In genomic region chr4:108868606-108869227, GRCh38 we compare ENCODE assay signal across 22 cellular contexts.
DNase-seq lines count a peak whose midpoint lies in the region; ATAC-seq, FAIRE-seq and TF ChIP-seq lines count a peak whose summit lies in the region.
"Had no signal": no experiment of that assay in that cellular context is flagged by ENCODE, and none has a peak within 500 bp of the region (broad histone marks: within the 10 kb centered on the region; RNA-seq: fewer than 3 reads in every experiment).

No MANE protein-coding gene starts in this region.

- TF ChIP-seq EP300 in HepG2 (IDR thresholded peaks at IDR 0.05; ENCODE audit: low read depth in 2 of 2, low read length in 2 of 2): no peak
- no peak for TF ChIP-seq EP300 in HepG2 (CRISPR knock-in tag; IDR thresholded peaks at IDR 0.05; ENCODE audit: borderline replicate concordance)
- TF ChIP-seq EP300 in K562 (IDR thresholded peaks at IDR 0.05; ENCODE audit: low read length): no peak

- POLR2A ChIA-PET in HepG2 (lab: Yijun Ruan, JAX) (no interaction called here), HEK293 (lab: Yijun Ruan, JAX) (no interaction called here), K562 (lab: Yijun Ruan, JAX) (no interaction called here)

- no peaks in the 10 kb centered on the region for H3K36me3 ChIP-seq in HepG2 (replicated peaks in 1 of 2; ENCODE audit: control insufficient read depth in 1 of 2, insufficient read depth in 2 of 2, low read length in 2 of 2)
- no peaks in the 10 kb centered on the region for H3K36me3 ChIP-seq in right lobe of liver
- no peaks in the 10 kb centered on the region for H3K36me3 ChIP-seq in HEK293 (ENCODE audit: control insufficient read depth in 2 of 2, insufficient read depth in 1 of 2, low read length in 2 of 2)
- H3K36me3 ChIP-seq in K562 (ENCODE audit: control insufficient read depth, insufficient read depth, low read length): no peaks in the 10 kb centered on the region
- H3K36me3 ChIP-seq: HAP-1 had no signal

- DNase-seq in HepG2 (ENCODE audit: low spot score): no peak
- no peak for DNase-seq in right lobe of liver
- DNase-seq in K562 (ENCODE audit: extremely low read depth in 1 of 4, low spot score in 3 of 4): no peak
- DNase-seq in GM10266 (ENCODE audit: extremely low spot score): no peak
- no peak for DNase-seq in endothelial cell (ENCODE audit: low spot score)
- DNase-seq: 8988T; ACHN; AML-193; C1 segment of cervical spinal cord; CD4-positive, CD25-positive, alpha-beta regulatory T cell; CD8-positive, alpha-beta memory T cell; DMS 273 treated with DMSO at 0.1 percent for 48 hours; DMS79; EL; GDM1; GOT3 had no signal

- H3K36me3 Mint-ChIP-seq in endothelial cell (ENCODE audit: low read depth, unreplicated experiment): no peaks in the 10 kb centered on the region
- H3K36me3 Mint-ChIP-seq: CD4-positive, CD25-positive, alpha-beta regulatory T cell; CD8-positive, alpha-beta memory T cell had no signal

- H3K27me3 Mint-ChIP-seq in endothelial cell (ENCODE audit: unreplicated experiment): peaks cover 2% of the 10 kb centered on the region

- TF ChIP-seq POLR2A in HepG2 (IDR thresholded peaks at IDR 0.05; ENCODE audit: insufficient read depth in 1 of 2, low read depth in 2 of 2, low read length in 2 of 2) (no peak), right lobe of liver (IDR thresholded peaks at IDR 0.05) (no peak), K562 (conservative IDR thresholded peaks at IDR 0.05) (no peak)

- no peaks in the 10 kb centered on the region for H3K4me1 Mint-ChIP-seq in endothelial cell (ENCODE audit: unreplicated experiment)
- H3K4me1 Mint-ChIP-seq: CD4-positive, CD25-positive, alpha-beta regulatory T cell; CD8-positive, alpha-beta memory T cell had no signal

- CTCF ChIA-PET in HepG2 (lab: Yijun Ruan, JAX; ENCODE audit: low intra/inter-chr PET ratio, low total read pairs) (no interaction called here), HEK293 (lab: Yijun Ruan, JAX) (no interaction called here), K562 (lab: Yijun Ruan, JAX; ENCODE audit: low intra/inter-chr PET ratio) (no interaction called here)

- no peak for FAIRE-seq in HepG2 (lab: Jason Lieb, UNC)
- no peak for FAIRE-seq in K562 (lab: Jason Lieb, UNC)
- FAIRE-seq: A549, D721Med, GM12891, H54 had no signal

- H3K4me3 ChIP-seq in HepG2 (replicated peaks in 1 of 3; ENCODE audit: insufficient read depth in 1 of 3, low read depth in 2 of 3, low read length in 3 of 3): no peak overlapping the region
- H3K4me3 ChIP-seq in right lobe of liver: no peak overlapping the region
- H3K4me3 ChIP-seq in HEK293 (ENCODE audit: low read depth, low read length): no peak overlapping the region
- H3K4me3 ChIP-seq in K562: no peak overlapping the region
- H3K4me3 ChIP-seq: A549, HAP-1 had no signal

- ATAC-seq in HepG2: no peak
- ATAC-seq in right lobe of liver: no peak
- no peak for ATAC-seq in K562
- ATAC-seq: A549 had no signal

- H3K27ac Mint-ChIP-seq in endothelial cell (ENCODE audit: unreplicated experiment): no peak overlapping the region
- H3K27ac Mint-ChIP-seq: CD4-positive, CD25-positive, alpha-beta regulatory T cell; CD8-positive, alpha-beta memory T cell had no signal

- 2% methylated on average over 1 of the region's 1 CpG for WGBS in HepG2 (ENCODE audit: low lambda C conversion rate)
- WGBS in right lobe of liver (ENCODE audit: insufficient coverage, low coverage, low lambda C conversion rate, missing lambda C conversion rate): 23% methylated on average over 1 of the region's 1 CpG
- 40% methylated on average over 1 of the region's 1 CpG for WGBS in K562 (ENCODE audit: insufficient coverage, low coverage, missing lambda C conversion rate)

- H3K4me2 ChIP-seq in HepG2 (ENCODE audit: low read depth, low read length) (no peak overlapping the region), K562 (ENCODE audit: insufficient read depth, low read length) (no peak overlapping the region)
- H3K4me2 ChIP-seq: A549 had no signal

- H4K20me1 ChIP-seq in HepG2 (ENCODE audit: insufficient read depth, low read length) (no peaks in the 10 kb centered on the region), K562 (replicated peaks; ENCODE audit: control insufficient read depth, insufficient read depth, low read length) (no peaks in the 10 kb centered on the region)

- H3K27ac ChIP-seq in HepG2 (ENCODE audit: extremely low read length, insufficient read depth, low read length) (no peak overlapping the region), right lobe of liver (no peak overlapping the region), HEK293 (ENCODE audit: extremely low read depth, low read depth, low read length) (no peak overlapping the region), K562 (ENCODE audit: extremely low read depth, low read depth, low read length) (no peak overlapping the region)
- H3K27ac ChIP-seq: A549 had no signal

- H2AFZ ChIP-seq in HepG2 (ENCODE audit: low read length): no peak overlapping the region
- no peak overlapping the region for H2AFZ ChIP-seq in K562 (ENCODE audit: low read depth, low read length)

- no peaks in the 10 kb centered on the region for H3K9me3 Mint-ChIP-seq in endothelial cell (ENCODE audit: unreplicated experiment)

- H3K4me1 ChIP-seq in HepG2 (ENCODE audit: insufficient read depth, low read length) (no peaks in the 10 kb centered on the region), right lobe of liver (no peaks in the 10 kb centered on the region), HEK293 (ENCODE audit: control insufficient read depth, insufficient read depth, low read length) (no peaks in the 10 kb centered on the region), K562 (replicated peaks in 1 of 2; ENCODE audit: control insufficient read depth in 2 of 2, insufficient read depth in 2 of 2, low read length in 2 of 2) (no peaks in the 10 kb centered on the region)
- H3K4me1 ChIP-seq: A549 had no signal

- H3K9ac ChIP-seq in HepG2 (ENCODE audit: insufficient read depth, low read depth, low read length): no peak overlapping the region
- no peak overlapping the region for H3K9ac ChIP-seq in K562 (ENCODE audit: insufficient read depth in 1 of 2, low read depth in 2 of 2, low read length in 2 of 2)

- H3K9me1 ChIP-seq in K562 (ENCODE audit: control insufficient read depth, insufficient read depth, low read length): no peaks in the 10 kb centered on the region

- TF ChIP-seq RAD21 in HepG2 (CRISPR knock-in tag; IDR thresholded peaks at IDR 0.05) (no peak), K562 (CRISPR knock-in tag; conservative IDR thresholded peaks at IDR 0.05 in 1 of 2, IDR thresholded peaks at IDR 0.05 in 1 of 2) (no peak)

- TF ChIP-seq CTCF in HepG2 (CRISPR knock-in tag; IDR thresholded peaks at IDR 0.05) (no peak), right lobe of liver (IDR thresholded peaks at IDR 0.05) (no peak), HEK293 (tag by site-specific recombination; IDR thresholded peaks at IDR 0.05) (no peak), K562 (IDR thresholded peaks at IDR 0.05 in 2 of 3, conservative IDR thresholded peaks at IDR 0.05 in 1 of 3; ENCODE audit: insufficient read depth in 2 of 3, low read depth in 1 of 3, low read length in 3 of 3) (no peak), GM10266 (IDR thresholded peaks at IDR 0.05; ENCODE audit: control insufficient read depth, insufficient read depth, low read depth, missing control alignments) (no peak), endothelial cell (IDR thresholded peaks at IDR 0.05; ENCODE audit: unreplicated experiment) (no peak)

- BruUV-seq in HepG2 (replicated peaks; lab: Mats Ljungman, UMichigan) (no TSS peak), K562 (replicated peaks; lab: Mats Ljungman, UMichigan) (no TSS peak)

- in situ Hi-C loops in HepG2 (cut with HindIII; ENCODE audit: extremely low pct_ligation_motif_present, low pct_unique_long_range_greater_than_20kb) (no loop called here), K562 (cut with MboI) (no loop called here)

- no peaks in the 10 kb centered on the region; a peak in 1 of 5 replicates for H3K27me3 ChIP-seq in HepG2 (ENCODE audit: control insufficient read depth in 1 of 2, insufficient read depth in 2 of 2, low read length in 2 of 2)
- H3K27me3 ChIP-seq in right lobe of liver: no peaks in the 10 kb centered on the region
- no peaks in the 10 kb centered on the region for H3K27me3 ChIP-seq in K562 (ENCODE audit: control insufficient read depth in 2 of 2, insufficient read depth in 2 of 2, low read length in 2 of 2)

- H3K79me2 ChIP-seq in HepG2 (ENCODE audit: insufficient read depth, low read length): no peaks in the 10 kb centered on the region
- H3K79me2 ChIP-seq in K562 (ENCODE audit: control insufficient read depth, insufficient read depth, low read length): no peaks in the 10 kb centered on the region

- intact Hi-C loops in HepG2 (cut with micrococcal nuclease; ENCODE audit: unreplicated experiment): no loop called here
- intact Hi-C loops in right lobe of liver (cut with DNase I): no loop called here
- intact Hi-C loops in K562 (cut with micrococcal nuclease): no loop called here

- no peak overlapping the region for H3K4me3 Mint-ChIP-seq in endothelial cell (ENCODE audit: unreplicated experiment)
- H3K4me3 Mint-ChIP-seq: CD4-positive, CD25-positive, alpha-beta regulatory T cell; CD8-positive, alpha-beta memory T cell had no signal

- H3K9me3 ChIP-seq in HepG2 (ENCODE audit: low read length) (no peaks in the 10 kb centered on the region), right lobe of liver (no peaks in the 10 kb centered on the region), HEK293 (ENCODE audit: control insufficient read depth, insufficient read depth, low read depth, low read length) (no peaks in the 10 kb centered on the region), K562 (replicated peaks; ENCODE audit: control insufficient read depth, insufficient read depth, low read depth, low read length) (no peaks in the 10 kb centered on the region)
- H3K9me3 ChIP-seq: A549, HAP-1 had no signal

TF ChIP-seq in HEK293, 187 proteins besides CTCF, POLR2A, EP300 and RAD21 (continues in another document):
- TF ChIP-seq ZNF777 (tag by site-specific recombination; IDR thresholded peaks at IDR 0.05; ENCODE audit: borderline replicate concordance) (0 out of 2 replicates have a peak, but pooled peaks have one; percentile 7), PRDM1 (tag by site-specific recombination; IDR thresholded peaks at IDR 0.05) (peak; percentile 95)

TF ChIP-seq in K562, 482 proteins besides CTCF, POLR2A, EP300 and RAD21 (continues in another document):
- no peak for TF ChIP-seq ZNF707 (CRISPR knock-in tag; conservative IDR thresholded peaks at IDR 0.05)
- peak; percentile 98 for TF ChIP-seq ZNF512 (tag; IDR thresholded peaks at IDR 0.05)
- TF ChIP-seq ELF4 (CRISPR knock-in tag; IDR thresholded peaks at IDR 0.05): peak; percentile 54; the same call in 1 of the 2 replicates

Comparison
In these comparisons a context has a peak if more than half of its experiments do, and no peak if none do; other contexts are left out.
1. Of the 241 proteins assayed by ChIP-seq in both HepG2 and K562: peak only in HepG2: SRSF9; only in K562: ELF4, MTA1 and ZBTB2; in both: ZNF512; in neither: 236.